In the genomic region with DNA sequence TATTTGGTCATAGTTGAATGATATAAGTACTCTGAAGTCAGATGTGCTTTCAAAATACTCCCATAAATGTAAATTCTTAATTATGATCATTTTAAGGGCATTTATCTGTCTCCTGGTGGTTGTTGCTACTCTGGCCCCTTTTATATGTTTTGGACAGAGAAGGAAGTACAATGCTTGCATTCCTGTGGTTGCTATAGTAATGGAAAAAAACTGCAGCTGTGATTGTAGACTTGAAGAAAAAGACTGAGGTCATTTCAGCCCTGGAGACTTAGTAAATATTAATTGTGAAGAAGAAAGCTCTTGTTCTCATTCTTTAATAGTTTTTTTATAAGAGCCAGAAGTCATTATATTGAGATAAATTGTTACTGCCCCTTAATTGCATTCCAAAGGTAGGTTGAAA, we compare ENCODE assay signal across 16 cellular contexts.
DNase-seq lines count a peak whose midpoint lies in the region; TF ChIP-seq lines count a peak whose summit lies in the region.
"Had no signal": no experiment of that assay in that cellular context is flagged by ENCODE, and none has a peak within 500 bp of the region (broad histone marks: within the 10 kb centered on the region; RNA-seq: fewer than 3 reads in every experiment).

No MANE protein-coding gene starts in this region.

- POLR2A ChIA-PET in activated CD4-positive, alpha-beta memory T cell treated with anti-CD3 and anti-CD28 coated beads for 36 hours (lab: Charles Lee): no interaction called here

- H3K36me3 Mint-ChIP-seq in mesothelial cell of epicardium: peaks cover 4% of the 10 kb centered on the region
- H3K36me3 Mint-ChIP-seq in activated CD4-positive, alpha-beta memory T cell treated with anti-CD3 and anti-CD28 coated beads for 36 hours: no peaks in the 10 kb centered on the region

- peak overlapping the region; percentile 8 for H3K27ac ChIP-seq in brain microvascular endothelial cell
- H3K27ac ChIP-seq: BLaER1 treated with 17β-estradiol and CSF1 and Interleukin-3, amounts not matched to agents 10 nM and 100 nM; cardiac muscle cell; SK-N-MC; vagina had no signal

- DNase-seq in AG08395 (ENCODE audit: low spot score) (peak; percentile 72), HT1080 (ENCODE audit: low read depth) (peak; percentile 70), brain microvascular endothelial cell (peak; percentile 77), mesothelial cell of epicardium (ENCODE audit: low spot score in 2 of 2, unreplicated experiment in 2 of 2) (no peak), NCI-H187 (lab: John Stamatoyannopoulos, UW) (no peak), OCI-M2 (lab: John Stamatoyannopoulos, UW; ENCODE audit: unreplicated experiment) (no peak), COLO668 (lab: John Stamatoyannopoulos, UW; ENCODE audit: unreplicated experiment) (no peak)
- no peak for DNase-seq in activated CD4-positive, alpha-beta memory T cell treated with anti-CD3 and anti-CD28 coated beads for 36 hours
- DNase-seq: activated CD4-positive, alpha-beta T cell treated with anti-CD3 and anti-CD28 coated beads for 1 hour; NCI-H1092; NCI-H524 treated with DMSO at 0.1 percent for 48 hours; small intestine had no signal

- no peak overlapping the region for H3K4me3 Mint-ChIP-seq in mesothelial cell of epicardium
- no peak overlapping the region for H3K4me3 Mint-ChIP-seq in activated CD4-positive, alpha-beta memory T cell treated with anti-CD3 and anti-CD28 coated beads for 36 hours

- peak overlapping the region; percentile 70 for H3K27ac Mint-ChIP-seq in mesothelial cell of epicardium
- H3K27ac Mint-ChIP-seq in activated CD4-positive, alpha-beta memory T cell treated with anti-CD3 and anti-CD28 coated beads for 36 hours: no peak overlapping the region

- CTCF ChIA-PET in activated CD4-positive, alpha-beta memory T cell treated with anti-CD3 and anti-CD28 coated beads for 36 hours (lab: Charles Lee): no interaction called here

- peaks cover 39% of the 10 kb centered on the region for H3K4me1 Mint-ChIP-seq in mesothelial cell of epicardium
- H3K4me1 Mint-ChIP-seq in activated CD4-positive, alpha-beta memory T cell treated with anti-CD3 and anti-CD28 coated beads for 36 hours (ENCODE audit: low read depth): no peaks in the 10 kb centered on the region

- TF ChIP-seq CTCF in brain microvascular endothelial cell (IDR thresholded peaks at IDR 0.05; ENCODE audit: low read depth, low read length, missing control alignments) (no peak), mesothelial cell of epicardium (IDR thresholded peaks at IDR 0.05; ENCODE audit: unreplicated experiment) (no peak)

- H3K4me3 ChIP-seq in brain microvascular endothelial cell (ENCODE audit: low read depth, low read length): no peak overlapping the region
- H3K4me3 ChIP-seq: BLaER1 treated with 17β-estradiol and CSF1 and Interleukin-3, amounts not matched to agents 10 nM and 100 nM; cardiac muscle cell; SK-N-MC; vagina had no signal

- H3K27me3 Mint-ChIP-seq in mesothelial cell of epicardium (ENCODE audit: low read depth): no peaks in the 10 kb centered on the region
- no peaks in the 10 kb centered on the region for H3K27me3 Mint-ChIP-seq in activated CD4-positive, alpha-beta memory T cell treated with anti-CD3 and anti-CD28 coated beads for 36 hours

- intact Hi-C loops in activated CD4-positive, alpha-beta memory T cell treated with anti-CD3 and anti-CD28 coated beads for 36 hours (cut with micrococcal nuclease): no loop called here

- H3K36me3 ChIP-seq in brain microvascular endothelial cell (replicated peaks): no peaks in the 10 kb centered on the region
- H3K36me3 ChIP-seq: BLaER1 treated with 17β-estradiol and CSF1 and Interleukin-3, amounts not matched to agents 10 nM and 100 nM; cardiac muscle cell; vagina had no signal

- peaks cover 11% of the 10 kb centered on the region for H3K9me3 Mint-ChIP-seq in mesothelial cell of epicardium
- peaks cover 4% of the 10 kb centered on the region for H3K9me3 Mint-ChIP-seq in activated CD4-positive, alpha-beta memory T cell treated with anti-CD3 and anti-CD28 coated beads for 36 hours

- no peaks in the 10 kb centered on the region for H3K27me3 ChIP-seq in brain microvascular endothelial cell (replicated peaks)
- H3K27me3 ChIP-seq: BLaER1 treated with 17β-estradiol and CSF1 and Interleukin-3, amounts not matched to agents 10 nM and 100 nM; cardiac muscle cell; vagina had no signal

- in situ Hi-C loops in brain microvascular endothelial cell (cut with HindIII; ENCODE audit: low pct_ligation_motif_present, low sequenced_read_pairs): no loop called here

Comparison
In these comparisons a context has a peak if more than half of its experiments do, and no peak if none do; other contexts are left out.
1. DNase-seq: peak in AG08395 (single experiment), HT1080 (single experiment) and brain microvascular endothelial cell (single experiment); none in mesothelial cell of epicardium (0 of 2), NCI-H187 (0 of 2), activated CD4-positive, alpha-beta memory T cell treated with anti-CD3 and anti-CD28 coated beads for 36 hours (single experiment), OCI-M2 (single experiment) and COLO668 (single experiment).